17 cellular contexts compared by ENCODE assay signal in the genomic region with DNA sequence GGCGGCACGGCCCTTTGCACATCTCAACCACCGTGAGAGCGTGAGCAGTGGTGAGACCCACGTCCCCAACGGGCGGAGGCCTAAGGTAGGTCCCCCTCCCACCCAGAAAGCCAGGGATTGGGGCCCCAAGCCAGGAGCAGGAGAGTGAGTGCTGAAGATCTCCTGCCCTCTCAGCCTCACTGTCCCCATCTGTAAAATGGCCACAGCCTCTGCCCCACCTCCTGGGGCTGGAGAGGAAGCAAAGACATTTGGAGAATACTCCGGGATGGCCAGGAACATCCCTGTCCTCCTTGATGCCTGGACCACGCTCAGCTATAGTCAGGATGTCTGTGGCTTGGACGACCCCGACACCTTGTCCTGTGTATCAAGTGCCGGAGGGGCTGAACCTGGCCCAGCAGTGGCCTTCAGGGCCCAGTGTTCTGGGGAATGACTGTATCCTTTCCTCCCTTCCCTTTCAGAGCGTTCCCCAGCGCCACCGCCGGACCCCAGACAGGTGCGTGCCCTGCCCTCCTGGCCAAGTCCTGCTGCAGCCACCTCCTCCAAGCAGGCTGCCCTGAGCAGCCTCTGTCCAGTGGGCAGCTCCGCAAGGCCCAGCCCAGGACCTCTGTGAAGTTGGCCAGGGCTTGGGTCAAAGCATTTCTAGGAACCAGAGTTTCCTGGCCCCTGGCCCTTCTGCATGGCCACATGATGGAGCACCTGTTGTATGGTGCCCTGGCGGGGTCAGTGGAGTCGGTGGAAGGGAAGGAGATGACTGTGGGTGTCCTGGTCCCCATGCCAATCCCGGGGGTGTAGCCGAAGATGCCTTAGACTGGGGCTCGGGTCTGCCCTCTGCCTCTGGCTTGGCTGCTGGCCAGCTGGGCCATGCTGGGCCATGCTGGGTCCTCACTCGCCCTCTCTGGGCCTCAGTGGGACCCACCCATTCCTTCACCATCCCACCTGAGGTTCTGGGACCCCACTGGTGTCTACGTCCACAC. TPM values are rescaled to one million over a fixed set of nuclear protein-coding genes. Genes with fewer than 3 reads are reported as not detected.
A peak's percentile ranks its signal among the peaks of the same experiment; 100 is the strongest.
DNase-seq lines count a peak whose midpoint lies in the region; ATAC-seq and TF ChIP-seq lines count a peak whose summit lies in the region.
"Had no signal": no experiment of that assay in that cellular context is flagged by ENCODE, and none has a peak within 500 bp of the region (broad histone marks: within the 10 kb centered on the region; RNA-seq: fewer than 3 reads in every experiment).

No MANE protein-coding gene starts in this region.

- DNase-seq in activated CD4-positive, alpha-beta T cell treated with anti-CD3 and anti-CD28 coated beads, Interleukin-2, amount 10 ng/mL, durations not matched to agents 7 days and 5 days: no peak
- DNase-seq in activated CD4-positive, alpha-beta T cell treated with anti-CD3 and anti-CD28 coated beads for 48 hours: no peak
- peak in 1 of 10 experiments; percentile 26 for DNase-seq in CD4-positive, alpha-beta T cell
- DNase-seq in effector memory CD8-positive, alpha-beta T cell: no peak
- DNase-seq in trophoblast cell: no peak
- DNase-seq in kidney tubule cell (ENCODE audit: low spot score): no peak
- DNase-seq: GOT3, MV-4-11, NCI-H2107, NCI-H774 had no signal

- H2AK5ac ChIP-seq in trophoblast cell (ENCODE audit: low read length): peak overlapping the region; percentile 12

- POLR2A ChIA-PET in activated CD4-positive, alpha-beta T cell treated with anti-CD3 and anti-CD28 coated beads, Interleukin-2, amount 10 ng/mL, durations not matched to agents 7 days and 5 days (lab: Charles Lee): no interaction called here
- POLR2A ChIA-PET in CD4-positive, alpha-beta T cell (lab: Charles Lee): no interaction called here

- H3K4ac ChIP-seq in trophoblast cell (ENCODE audit: low read depth, low read length): no peak overlapping the region

- peaks cover 19% of the 10 kb centered on the region for H3K79me1 ChIP-seq in trophoblast cell (ENCODE audit: low read length)

- H2BK12ac ChIP-seq in trophoblast cell (ENCODE audit: low read length): no peak overlapping the region

- no peak overlapping the region for H3K4me2 ChIP-seq in trophoblast cell (ENCODE audit: low read length)
- H3K4me2 ChIP-seq: neural progenitor cell had no signal

- no peak overlapping the region for H2BK120ac ChIP-seq in trophoblast cell (ENCODE audit: insufficient read depth, low read length, poor library complexity)

- no peak overlapping the region for H4K12ac ChIP-seq in trophoblast cell (ENCODE audit: low read depth, low read length)

- no peak overlapping the region for H2AFZ ChIP-seq in trophoblast cell (ENCODE audit: insufficient read depth, low read length, poor library complexity)
- H2AFZ ChIP-seq: neural progenitor cell had no signal

- no peak overlapping the region for H4K91ac ChIP-seq in trophoblast cell (ENCODE audit: low read depth, low read length)

- H3K9ac ChIP-seq in trophoblast cell (ENCODE audit: low read length): no peak overlapping the region
- H3K9ac ChIP-seq: neural progenitor cell had no signal

- H3K36me3 Mint-ChIP-seq in activated CD4-positive, alpha-beta T cell treated with anti-CD3 and anti-CD28 coated beads, Interleukin-2, amount 10 ng/mL, durations not matched to agents 7 days and 5 days (ENCODE audit: low read depth): peaks cover 22% of the 10 kb centered on the region
- H3K36me3 Mint-ChIP-seq in CD4-positive, alpha-beta T cell (ENCODE audit: low read depth): peaks cover 75% of the 10 kb centered on the region
- peaks cover 52% of the 10 kb centered on the region for H3K36me3 Mint-ChIP-seq in effector memory CD8-positive, alpha-beta T cell (ENCODE audit: insufficient read depth)
- H3K36me3 Mint-ChIP-seq: neural progenitor cell had no signal

- no peak overlapping the region for H3K23ac ChIP-seq in trophoblast cell (ENCODE audit: low read length)

- no peaks in the 10 kb centered on the region for H3K9me3 Mint-ChIP-seq in activated CD4-positive, alpha-beta T cell treated with anti-CD3 and anti-CD28 coated beads, Interleukin-2, amount 10 ng/mL, durations not matched to agents 7 days and 5 days
- H3K9me3 Mint-ChIP-seq in CD4-positive, alpha-beta T cell: no peaks in the 10 kb centered on the region
- H3K9me3 Mint-ChIP-seq in effector memory CD8-positive, alpha-beta T cell: no peaks in the 10 kb centered on the region
- H3K9me3 Mint-ChIP-seq: neural progenitor cell, T-cell had no signal

- no peaks in the 10 kb centered on the region for H3K27me3 Mint-ChIP-seq in activated CD4-positive, alpha-beta T cell treated with anti-CD3 and anti-CD28 coated beads, Interleukin-2, amount 10 ng/mL, durations not matched to agents 7 days and 5 days
- H3K27me3 Mint-ChIP-seq in CD4-positive, alpha-beta T cell: no peaks in the 10 kb centered on the region
- H3K27me3 Mint-ChIP-seq in effector memory CD8-positive, alpha-beta T cell: no peaks in the 10 kb centered on the region
- H3K27me3 Mint-ChIP-seq: T-cell had no signal

- peak overlapping the region; percentile 11 for H3K27ac ChIP-seq in CD4-positive, alpha-beta T cell (ENCODE audit: low read depth, low read length)
- no peak overlapping the region for H3K27ac ChIP-seq in trophoblast cell (ENCODE audit: low read depth, low read length)
- H3K27ac ChIP-seq: gastroesophageal sphincter, neural progenitor cell, tibial nerve, VCaP had no signal

- no peak overlapping the region for H3K4me3 ChIP-seq in trophoblast cell (ENCODE audit: low read depth, low read length)
- H3K4me3 ChIP-seq: gastroesophageal sphincter, neural progenitor cell, tibial nerve had no signal

- peaks cover 24 to 30% of the 10 kb centered on the region in 2 experiments for H3K4me1 ChIP-seq in trophoblast cell (ENCODE audit: control insufficient read depth in 1 of 2, insufficient read depth in 2 of 2, low read length in 2 of 2)
- H3K4me1 ChIP-seq: neural progenitor cell had no signal

- ATAC-seq in CD4-positive, alpha-beta T cell (ENCODE audit: poor library complexity): no peak
- no peak for ATAC-seq in effector memory CD8-positive, alpha-beta T cell (replicated peaks)
- no peak for ATAC-seq in GM19035 (IDR thresholded peaks at IDR 0.05; ENCODE audit: unreplicated experiment)
- ATAC-seq in HG03108 (IDR thresholded peaks at IDR 0.05; ENCODE audit: unreplicated experiment): no peak
- ATAC-seq: gastroesophageal sphincter, T-cell had no signal

- no peaks in the 10 kb centered on the region for H3K27me3 ChIP-seq in CD4-positive, alpha-beta T cell (ENCODE audit: control insufficient read depth, insufficient read depth, low read length)
- no peaks in the 10 kb centered on the region for H3K27me3 ChIP-seq in trophoblast cell (ENCODE audit: insufficient read depth, low read length)
- H3K27me3 ChIP-seq: gastroesophageal sphincter, neural progenitor cell, tibial nerve had no signal

- no peak overlapping the region for H2BK5ac ChIP-seq in trophoblast cell (ENCODE audit: low read depth, low read length, poor library complexity)

- no peaks in the 10 kb centered on the region for H3K9me3 ChIP-seq in CD4-positive, alpha-beta T cell (ENCODE audit: control insufficient read depth, low read length)
- peaks cover 3% of the 10 kb centered on the region for H3K9me3 ChIP-seq in trophoblast cell (ENCODE audit: insufficient read depth, low read depth, low read length)
- H3K9me3 ChIP-seq: gastroesophageal sphincter, tibial nerve had no signal

- H4K8ac ChIP-seq in trophoblast cell (ENCODE audit: low read depth, low read length): no peak overlapping the region

- no CpG with 5 or more reads among the region's 25 CpGs for WGBS in trophoblast cell (ENCODE audit: extremely low coverage, insufficient coverage, insufficient read length)

- peaks cover 4% of the 10 kb centered on the region for H3K79me2 ChIP-seq in trophoblast cell (ENCODE audit: control insufficient read depth, insufficient read depth, low read length, poor library complexity)

- H3K18ac ChIP-seq in trophoblast cell (ENCODE audit: low read length): no peak overlapping the region

- CTCF ChIA-PET in activated CD4-positive, alpha-beta T cell treated with anti-CD3 and anti-CD28 coated beads, Interleukin-2, amount 10 ng/mL, durations not matched to agents 7 days and 5 days (lab: Charles Lee): interaction anchor here (0.5 to 1.1 kb wide), 3 partner anchors 22 to 460 kb away, joined by 3 to 4 read pairs (median 3); no protein-coding TSS in a partner anchor
- CTCF ChIA-PET in CD4-positive, alpha-beta T cell (lab: Charles Lee): no interaction called here

- H3K14ac ChIP-seq in trophoblast cell (ENCODE audit: low read length): no peak overlapping the region

- TF ChIP-seq CTCF in CD4-positive, alpha-beta T cell (IDR thresholded peaks at IDR 0.05): no peak

- H3K27ac Mint-ChIP-seq in activated CD4-positive, alpha-beta T cell treated with anti-CD3 and anti-CD28 coated beads, Interleukin-2, amount 10 ng/mL, durations not matched to agents 7 days and 5 days: peak overlapping the region; percentile 36
- no peak overlapping the region for H3K27ac Mint-ChIP-seq in CD4-positive, alpha-beta T cell
- peak overlapping the region; percentile 71 to 80 for H3K27ac Mint-ChIP-seq in effector memory CD8-positive, alpha-beta T cell
- H3K27ac Mint-ChIP-seq: neural progenitor cell, T-cell had no signal

- H3K4me1 Mint-ChIP-seq in activated CD4-positive, alpha-beta T cell treated with anti-CD3 and anti-CD28 coated beads, Interleukin-2, amount 10 ng/mL, durations not matched to agents 7 days and 5 days: peaks cover 3% of the 10 kb centered on the region
- H3K4me1 Mint-ChIP-seq in CD4-positive, alpha-beta T cell (ENCODE audit: low read depth): no peaks in the 10 kb centered on the region
- peaks cover 0 to under 1% of the 10 kb centered on the region in 2 donors for H3K4me1 Mint-ChIP-seq in effector memory CD8-positive, alpha-beta T cell (ENCODE audit: low read depth in 2 of 2)
- H3K4me1 Mint-ChIP-seq: neural progenitor cell had no signal

- H3K4me3 Mint-ChIP-seq in activated CD4-positive, alpha-beta T cell treated with anti-CD3 and anti-CD28 coated beads, Interleukin-2, amount 10 ng/mL, durations not matched to agents 7 days and 5 days: no peak overlapping the region
- no peak overlapping the region for H3K4me3 Mint-ChIP-seq in CD4-positive, alpha-beta T cell
- H3K4me3 Mint-ChIP-seq in effector memory CD8-positive, alpha-beta T cell: no peak overlapping the region
- H3K4me3 Mint-ChIP-seq: neural progenitor cell, T-cell had no signal

- intact Hi-C loops in CD4-positive, alpha-beta T cell (cut with DNase I, micrococcal nuclease): no loop called here

- H3K36me3 ChIP-seq in trophoblast cell (ENCODE audit: control insufficient read depth in 1 of 2, insufficient read depth in 2 of 2, low read length in 2 of 2): no peaks in the 10 kb centered on the region
- H3K36me3 ChIP-seq: neural progenitor cell had no signal

RNA-seq across cellular contexts. Expression of a gene that starts 38.4 kb away (rescaled TPM):
- 100 to 1,000 TPM; 197 to 255 TPM for total RNA-seq in activated CD4-positive, alpha-beta T cell treated with anti-CD3 and anti-CD28 coated beads, Interleukin-2, amount 10 ng/mL, durations not matched to agents 7 days and 5 days
- total RNA-seq in CD4-positive, alpha-beta T cell: 100 to 1,000 TPM; 136 to 147 TPM
- 5.7 and 6.0 TPM in 2 replicates for polyA plus RNA-seq in trophoblast cell (2013)
